Comparison of ENCODE assay signal across 1 cellular context in genomic region chr10:3046941-3047621, GRCh38.
TF ChIP-seq lines count a peak whose summit lies in the region.

No MANE protein-coding gene starts in this region.

TF ChIP-seq in GM23338, 12 proteins besides CTCF, POLR2A, EP300 and RAD21 (continued from another document):
- TF ChIP-seq ZNF462 (CRISPR knock-in tag; IDR thresholded peaks at IDR 0.05) (no peak), REST (IDR thresholded peaks at IDR 0.05; ENCODE audit: unreplicated experiment) (no peak), EZH2phosphoT487 (IDR thresholded peaks at IDR 0.05; ENCODE audit: unreplicated experiment) (no peak), EZH2 (IDR thresholded peaks at IDR 0.05; ENCODE audit: low read depth, unreplicated experiment) (no peak), NANOG (IDR thresholded peaks at IDR 0.05; ENCODE audit: borderline replicate concordance) (no peak)
